ENCODE assay signal across 17 cellular contexts in genomic region chr7:2164646-2165045, GRCh38.
DNase-seq lines count a peak whose midpoint lies in the region; ATAC-seq, FAIRE-seq and TF ChIP-seq lines count a peak whose summit lies in the region.
"Had no signal": no experiment of that assay in that cellular context is flagged by ENCODE, and none has a peak within 500 bp of the region (broad histone marks: within the 10 kb centered on the region; RNA-seq: fewer than 3 reads in every experiment).

No MANE protein-coding gene starts in this region.

- peaks cover 2% of the 10 kb centered on the region for H3K9me3 Mint-ChIP-seq in astrocyte (ENCODE audit: unreplicated experiment)
- no peaks in the 10 kb centered on the region for H3K9me3 Mint-ChIP-seq in naive B cell
- H3K9me3 Mint-ChIP-seq in stimulated activated memory B cell treated with anti-CD40 and anti-IgM and Interleukin-4, amounts not matched to agents 10 μg/mL and 1 μg/mL and 100 μg/mL, for 72 hours: no peaks in the 10 kb centered on the region
- H3K9me3 Mint-ChIP-seq: CD4-positive, alpha-beta memory T cell had no signal

- no peak overlapping the region for H3K27ac ChIP-seq in astrocyte (ENCODE audit: low read depth, low read length)

- TF ChIP-seq CTCF in astrocyte (IDR thresholded peaks at IDR 0.05; ENCODE audit: insufficient read depth, low read depth, low read length): no peak

- DNase-seq in H7 (peak; percentile 35), astrocyte (ENCODE audit: low read depth) (no peak), naive B cell (no peak), HEK293T (ENCODE audit: extremely low spot score) (no peak), iPS-NIHi7 (ENCODE audit: extremely low spot score) (no peak), NCI-H226 (no peak)
- DNase-seq: Calu3; CD4-positive, alpha-beta memory T cell; DMS53; HCEC 1CT; KBM-7; NCI-H1436; NCI-H2081; NCI-H510A; NCI-H82; PC-3 had no signal

- H3K9me3 ChIP-seq in astrocyte (ENCODE audit: insufficient read depth, low read depth, low read length): no peaks in the 10 kb centered on the region

- no peak overlapping the region for H3K4me3 ChIP-seq in H7 (ENCODE audit: insufficient read depth, low read depth, low read length)
- no peak overlapping the region for H3K4me3 ChIP-seq in astrocyte (ENCODE audit: insufficient read depth, low read depth, low read length)

- H3K4me3 Mint-ChIP-seq in astrocyte (ENCODE audit: unreplicated experiment) (no peak overlapping the region), naive B cell (peak overlapping the region in 1 of 8 donors; percentile 78)
- H3K4me3 Mint-ChIP-seq in stimulated activated memory B cell treated with anti-CD40 and anti-IgM and Interleukin-4, amounts not matched to agents 10 μg/mL and 1 μg/mL and 100 μg/mL, for 72 hours: no peak overlapping the region
- H3K4me3 Mint-ChIP-seq: CD4-positive, alpha-beta memory T cell had no signal

- H3K36me3 Mint-ChIP-seq in astrocyte (ENCODE audit: low read depth, unreplicated experiment) (peaks cover 5% of the 10 kb centered on the region), naive B cell (peaks cover 0 to 5% of the 10 kb centered on the region in 2 donors)
- peaks cover 55% of the 10 kb centered on the region for H3K36me3 Mint-ChIP-seq in stimulated activated memory B cell treated with anti-CD40 and anti-IgM and Interleukin-4, amounts not matched to agents 10 μg/mL and 1 μg/mL and 100 μg/mL, for 72 hours

- H3K36me3 ChIP-seq in H7 (replicated peaks; ENCODE audit: control insufficient read depth, insufficient read depth, low read length) (no peaks in the 10 kb centered on the region), astrocyte (ENCODE audit: insufficient read depth, low read length) (no peaks in the 10 kb centered on the region)

- H3K27me3 ChIP-seq in H7 (ENCODE audit: control insufficient read depth, insufficient read depth, low read length): no peaks in the 10 kb centered on the region
- no peaks in the 10 kb centered on the region for H3K27me3 ChIP-seq in astrocyte (ENCODE audit: insufficient read depth, low read length)

- H2AFZ ChIP-seq in astrocyte (ENCODE audit: low read depth, low read length): no peak overlapping the region

- no peaks in the 10 kb centered on the region for H3K4me1 ChIP-seq in astrocyte (ENCODE audit: insufficient read depth, low read length)

- no peak overlapping the region for H3K4me2 ChIP-seq in astrocyte (ENCODE audit: low read length)

- H3K27me3 Mint-ChIP-seq in astrocyte (ENCODE audit: low read depth, unreplicated experiment) (no peaks in the 10 kb centered on the region), naive B cell (no peaks in the 10 kb centered on the region)
- no peaks in the 10 kb centered on the region for H3K27me3 Mint-ChIP-seq in stimulated activated memory B cell treated with anti-CD40 and anti-IgM and Interleukin-4, amounts not matched to agents 10 μg/mL and 1 μg/mL and 100 μg/mL, for 72 hours
- H3K27me3 Mint-ChIP-seq: CD4-positive, alpha-beta memory T cell had no signal

- CTCF ChIA-PET in HEK293T (lab: Yijun Ruan, JAX): no interaction called here

- no peaks in the 10 kb centered on the region for H3K79me2 ChIP-seq in astrocyte (ENCODE audit: insufficient read depth, low read length)

- peaks cover 4% of the 10 kb centered on the region for H3K4me1 Mint-ChIP-seq in astrocyte (ENCODE audit: low read depth, unreplicated experiment)
- peaks cover 12% of the 10 kb centered on the region in 3 donors for H3K4me1 Mint-ChIP-seq in naive B cell
- H3K4me1 Mint-ChIP-seq in stimulated activated memory B cell treated with anti-CD40 and anti-IgM and Interleukin-4, amounts not matched to agents 10 μg/mL and 1 μg/mL and 100 μg/mL, for 72 hours: peaks cover 27% of the 10 kb centered on the region

- H4K20me1 ChIP-seq in astrocyte (ENCODE audit: insufficient read depth, low read length): peaks cover 40% of the 10 kb centered on the region

- no peak overlapping the region for H3K9ac ChIP-seq in astrocyte (ENCODE audit: low read length)

- peak overlapping the region; percentile 47 for H3K27ac Mint-ChIP-seq in astrocyte (ENCODE audit: unreplicated experiment)
- H3K27ac Mint-ChIP-seq in naive B cell: peak overlapping the region in 4 of 6 donors; percentile 28 to 81 (median 60)
- H3K27ac Mint-ChIP-seq in stimulated activated memory B cell treated with anti-CD40 and anti-IgM and Interleukin-4, amounts not matched to agents 10 μg/mL and 1 μg/mL and 100 μg/mL, for 72 hours: peak overlapping the region; percentile 79
- H3K27ac Mint-ChIP-seq: CD4-positive, alpha-beta memory T cell had no signal

- FAIRE-seq in astrocyte (lab: Jason Lieb, UNC): no peak

- POLR2A ChIA-PET in HEK293T (lab: Yijun Ruan, JAX): no interaction called here

- no peak for ATAC-seq in naive B cell (ENCODE audit: low read depth in 2 of 2)
- no peak for ATAC-seq in stimulated activated memory B cell treated with anti-CD40 and anti-IgM and Interleukin-4, amounts not matched to agents 10 μg/mL and 1 μg/mL and 100 μg/mL, for 72 hours
- ATAC-seq: PC-3 had no signal

TF ChIP-seq in HEK293T, 16 proteins besides CTCF, POLR2A, EP300 and RAD21:
- TF ChIP-seq NFRKB (IDR thresholded peaks at IDR 0.05) (no peak), TARDBP (IDR thresholded peaks at IDR 0.05) (no peak), LEF1 (IDR thresholded peaks at IDR 0.05; ENCODE audit: borderline replicate concordance) (no peak), ELF4 (IDR thresholded peaks at IDR 0.05) (no peak), HDGF (IDR thresholded peaks at IDR 0.05; ENCODE audit: borderline replicate concordance) (no peak), SUZ12 (IDR thresholded peaks at IDR 0.05) (no peak), FOXK2 (IDR thresholded peaks at IDR 0.05) (no peak), CTBP1 (IDR thresholded peaks at IDR 0.05; ENCODE audit: borderline replicate concordance) (no peak), FOXM1 (IDR thresholded peaks at IDR 0.05; ENCODE audit: borderline replicate concordance) (no peak), ARNT (IDR thresholded peaks at IDR 0.05) (no peak), L3MBTL2 (conservative IDR thresholded peaks at IDR 0.05) (no peak), ZNF384 (IDR thresholded peaks at IDR 0.05) (no peak), FOXA1 (IDR thresholded peaks at IDR 0.05) (no peak), BHLHE40 (IDR thresholded peaks at IDR 0.05; ENCODE audit: borderline replicate concordance) (no peak), SP1 (IDR thresholded peaks at IDR 0.05) (no peak)
- TF ChIP-seq, protein P1, sequence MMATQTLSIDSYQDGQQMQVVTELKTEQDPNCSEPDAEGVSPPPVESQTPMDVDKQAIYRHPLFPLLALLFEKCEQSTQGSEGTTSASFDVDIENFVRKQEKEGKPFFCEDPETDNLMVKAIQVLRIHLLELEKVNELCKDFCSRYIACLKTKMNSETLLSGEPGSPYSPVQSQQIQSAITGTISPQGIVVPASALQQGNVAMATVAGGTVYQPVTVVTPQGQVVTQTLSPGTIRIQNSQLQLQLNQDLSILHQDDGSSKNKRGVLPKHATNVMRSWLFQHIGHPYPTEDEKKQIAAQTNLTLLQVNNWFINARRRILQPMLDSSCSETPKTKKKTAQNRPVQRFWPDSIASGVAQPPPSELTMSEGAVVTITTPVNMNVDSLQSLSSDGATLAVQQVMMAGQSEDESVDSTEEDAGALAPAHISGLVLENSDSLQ (IDR thresholded peaks at IDR 0.05): no peak
